ENCODE assay signal across 23 cellular contexts in the genomic region with DNA sequence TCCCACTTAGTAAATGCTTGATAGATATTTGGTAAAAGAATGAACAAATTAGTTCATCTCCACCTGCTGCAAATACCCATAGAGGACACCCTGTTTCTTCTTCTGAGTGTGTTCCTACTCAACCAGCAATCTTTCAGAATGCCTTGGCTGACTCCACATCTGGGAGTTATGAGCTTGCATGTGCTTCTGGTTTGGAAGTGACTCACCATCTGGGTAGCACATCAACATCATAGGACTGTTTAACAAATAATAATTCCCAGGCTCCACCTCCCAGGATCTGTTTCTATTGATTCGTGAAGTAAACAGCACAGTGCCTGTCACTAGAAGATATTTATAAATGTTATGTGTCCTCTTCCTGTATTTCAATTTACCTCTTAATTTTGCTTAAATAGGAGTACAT.
DNase-seq lines count a peak whose midpoint lies in the region; TF ChIP-seq lines count a peak whose summit lies in the region.
"Had no signal": no experiment of that assay in that cellular context is flagged by ENCODE, and none has a peak within 500 bp of the region (broad histone marks: within the 10 kb centered on the region; RNA-seq: fewer than 3 reads in every experiment).

No MANE protein-coding gene starts in this region.

- H3K4me1 ChIP-seq in adipocyte (ENCODE audit: control insufficient read depth, insufficient read depth, low read length), result no peaks in the 10 kb centered on the region
- H3K4me1 ChIP-seq: BE2C, vagina had no signal

- no peaks in the 10 kb centered on the region for H3K9me3 Mint-ChIP-seq in chondrocyte (ENCODE audit: low read depth)

- H3K9me3 ChIP-seq in adipocyte (ENCODE audit: control insufficient read depth, low read length), result no peaks in the 10 kb centered on the region
- H3K9me3 ChIP-seq: BE2C, MG63, vagina had no signal

- H3K36me3 Mint-ChIP-seq in chondrocyte (ENCODE audit: low read depth), result no peaks in the 10 kb centered on the region
- H3K36me3 Mint-ChIP-seq: activated naive CD8-positive, alpha-beta T cell; natural killer cell had no signal

- no peaks in the 10 kb centered on the region for H3K36me3 ChIP-seq in adipocyte (ENCODE audit: control insufficient read depth, insufficient read depth, low read length, severe bottlenecking)
- H3K36me3 ChIP-seq: BE2C, MG63, vagina had no signal

- TF ChIP-seq CTCF in chondrocyte (IDR thresholded peaks at IDR 0.05), result no peak

- no peak overlapping the region for H3K9ac ChIP-seq in adipocyte (ENCODE audit: low read length)

- DNase-seq in EL (peak; percentile 18), adipocyte (ENCODE audit: low read depth) (peak; percentile 71), fibroblast of gingiva (ENCODE audit: low read depth) (peak; percentile 83), non-pigmented ciliary epithelial cell (ENCODE audit: low read depth) (peak; percentile 27), retina (no peak), chondrocyte (ENCODE audit: low spot score) (no peak), mucosa of gallbladder (ENCODE audit: low spot score) (no peak), SW480 (ENCODE audit: low spot score) (no peak)
- DNase-seq: activated CD4-positive, CD25-positive, alpha-beta regulatory T cell treated with anti-CD3 and anti-CD28 coated beads, Interleukin-2, amount 50 U/mL, for 72 hours; activated CD8-positive, alpha-beta T cell treated with anti-CD3 and anti-CD28 coated beads for 36 hours; BE2C; GDM1; glutamatergic neuron; MG63; natural killer cell; NCI-H2029; NCI-H226; stimulated activated naive CD8-positive, alpha-beta T cell treated with anti-CD3 and anti-CD28 coated beads, Interleukin-15, Interleukin-2, amounts not matched to agents 100 U/mL and 50 U/mL, for 24 hours had no signal

- H3K4me3 ChIP-seq in adipocyte (ENCODE audit: low read length), result no peak overlapping the region
- H3K4me3 ChIP-seq: K562, MG63, skin epidermis, vagina had no signal

- no peak overlapping the region for H3K4me3 Mint-ChIP-seq in chondrocyte (ENCODE audit: unreplicated experiment)
- H3K4me3 Mint-ChIP-seq: activated CD8-positive, alpha-beta T cell treated with anti-CD3 and anti-CD28 coated beads for 36 hours; activated naive CD8-positive, alpha-beta T cell; natural killer cell; T-helper 1 cell treated with Interleukin-12 subunit alpha and Interleukin-12 subunit beta and Interleukin-4 antibody, amounts not matched to agents 30 μg/mL and 1 μg/mL, for 36 hours had no signal

- H3K4me1 Mint-ChIP-seq in chondrocyte (ENCODE audit: low read depth), result no peaks in the 10 kb centered on the region
- H3K4me1 Mint-ChIP-seq: natural killer cell had no signal

- no peaks in the 10 kb centered on the region for H3K27me3 ChIP-seq in adipocyte (replicated peaks; ENCODE audit: control insufficient read depth, insufficient read depth, low read length)
- H3K27me3 ChIP-seq: BE2C, MG63, vagina had no signal

- H3K27ac Mint-ChIP-seq in chondrocyte (ENCODE audit: unreplicated experiment), result no peak overlapping the region
- H3K27ac Mint-ChIP-seq: activated CD8-positive, alpha-beta T cell treated with anti-CD3 and anti-CD28 coated beads for 36 hours; activated naive CD8-positive, alpha-beta T cell; natural killer cell; T-helper 1 cell treated with Interleukin-12 subunit alpha and Interleukin-12 subunit beta and Interleukin-4 antibody, amounts not matched to agents 30 μg/mL and 1 μg/mL, for 36 hours had no signal

- H3K27me3 Mint-ChIP-seq in chondrocyte (ENCODE audit: low read depth), result no peaks in the 10 kb centered on the region
- H3K27me3 Mint-ChIP-seq: activated CD8-positive, alpha-beta T cell treated with anti-CD3 and anti-CD28 coated beads for 36 hours; activated naive CD8-positive, alpha-beta T cell had no signal

Comparison
In these comparisons a context has a peak if more than half of its experiments do, and no peak if none do; other contexts are left out.
1. DNase-seq: peak in EL (single experiment), adipocyte (single experiment), fibroblast of gingiva (single experiment) and non-pigmented ciliary epithelial cell (single experiment); none in retina (single experiment), chondrocyte (single experiment), mucosa of gallbladder (single experiment) and SW480 (single experiment).